Comparison of ENCODE assay signal across 9 cellular contexts in the genomic region with DNA sequence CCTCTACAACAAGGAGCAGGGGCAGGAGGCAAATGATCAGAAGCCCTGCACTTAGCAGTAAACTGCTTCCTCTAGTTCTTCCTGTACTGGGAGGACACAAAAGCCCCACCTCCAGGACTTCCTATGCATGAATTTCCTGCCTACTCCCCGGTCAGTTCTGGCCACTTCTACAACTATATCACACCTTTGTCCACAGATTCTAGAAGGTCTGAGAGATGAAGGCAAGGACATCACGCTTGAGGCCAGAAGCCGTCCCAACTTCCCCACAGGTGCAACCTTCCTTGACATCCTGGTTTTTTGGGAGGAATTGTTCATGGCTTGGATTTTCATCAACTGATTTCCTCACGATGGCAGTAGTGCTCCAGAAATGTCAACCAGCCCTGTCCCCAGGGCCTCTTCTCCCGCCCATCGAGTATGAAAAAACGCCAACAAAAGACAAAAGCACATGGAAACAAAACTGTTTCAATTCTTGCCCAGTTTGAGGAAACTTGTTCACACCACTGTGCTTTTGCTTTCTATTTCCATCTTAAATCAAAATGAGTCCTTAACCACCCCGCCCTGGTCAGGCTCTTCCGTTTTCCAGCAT.
DNase-seq lines count a peak whose midpoint lies in the region; ATAC-seq and TF ChIP-seq lines count a peak whose summit lies in the region.
"Had no signal": no experiment of that assay in that cellular context is flagged by ENCODE, and none has a peak within 500 bp of the region (broad histone marks: within the 10 kb centered on the region; RNA-seq: fewer than 3 reads in every experiment).

No MANE protein-coding gene starts in this region.

- TF ChIP-seq CTCF in GM12875 (IDR thresholded peaks at IDR 0.05; ENCODE audit: borderline replicate concordance, insufficient read depth, low read depth, low read length): peak; percentile 16; the same call in 1 of the 2 replicates
- peak; percentile 41 to 71 (median 49) for TF ChIP-seq CTCF in ascending aorta (IDR thresholded peaks at IDR 0.05)
- peak; percentile 40 to 76 (median 53) for TF ChIP-seq CTCF in right lobe of liver (IDR thresholded peaks at IDR 0.05)

- WGBS in right lobe of liver (ENCODE audit: insufficient coverage, low coverage, low lambda C conversion rate, missing lambda C conversion rate): 12% methylated on average over 9 of the region's 9 CpGs

- H3K27ac ChIP-seq in ascending aorta (peak overlapping the region in 1 of 2 donors; percentile 68), right lobe of liver (peak overlapping the region in 1 of 3 donors; percentile 38)
- H3K27ac ChIP-seq: PC-9 had no signal

- H3K27me3 Mint-ChIP-seq in T-helper 17 cell: no peaks in the 10 kb centered on the region

- DNase-seq in T-helper 17 cell (peak; percentile 17 to 60 (median 36)), ascending aorta (ENCODE audit: low spot score in 2 of 2) (peak; percentile 43 to 91), right lobe of liver (peak in 2 of 3 donors; percentile 50 to 61), NCI-H446 (lab: John Stamatoyannopoulos, UW) (no peak), NCI-H774 (lab: John Stamatoyannopoulos, UW) (no peak)
- DNase-seq in stimulated activated CD8-positive, alpha-beta memory T cell treated with anti-CD3 and anti-CD28 coated beads, Interleukin-7, amount 100 ng/mL, for 4 hours (ENCODE audit: low read depth in 2 of 2): peak; percentile 36 to 54

- H3K9me3 ChIP-seq in T-helper 17 cell (ENCODE audit: control insufficient read depth, low read length, poor library complexity, severe bottlenecking) (no peaks in the 10 kb centered on the region), ascending aorta (no peaks in the 10 kb centered on the region), right lobe of liver (no peaks in the 10 kb centered on the region)

- H3K4me1 ChIP-seq in ascending aorta (no peaks in the 10 kb centered on the region), right lobe of liver (peaks cover 0 to 2% (median 0%) of the 10 kb centered on the region in 4 donors)

- H3K4me1 Mint-ChIP-seq in T-helper 17 cell: peaks cover 14% of the 10 kb centered on the region

- H3K27me3 ChIP-seq in ascending aorta (no peaks in the 10 kb centered on the region), right lobe of liver (no peaks in the 10 kb centered on the region)

- ATAC-seq in HG02884 (IDR thresholded peaks at IDR 0.05; ENCODE audit: unreplicated experiment) (peak; percentile 38), T-helper 17 cell (peak; percentile 35), right lobe of liver (peak; percentile 43 to 85 (median 81))

- no peaks in the 10 kb centered on the region for H3K36me3 Mint-ChIP-seq in T-helper 17 cell (ENCODE audit: low read depth)

- peak overlapping the region; percentile 90 for H3K27ac Mint-ChIP-seq in T-helper 17 cell

- H3K4me3 ChIP-seq in GM12875 (ENCODE audit: low read depth, low read length) (peak overlapping the region; percentile 35), ascending aorta (peak overlapping the region; percentile 34 to 57), right lobe of liver (peak overlapping the region; percentile 22 to 57 (median 50))
- H3K4me3 ChIP-seq: PC-9 had no signal

- H3K36me3 ChIP-seq in ascending aorta (no peaks in the 10 kb centered on the region), right lobe of liver (no peaks in the 10 kb centered on the region)

- intact Hi-C loops in ascending aorta (cut with DNase I): loop anchor here (5.0 to 10.0 kb wide), 2 partner anchors 54 to 112 kb away; no protein-coding TSS in a partner anchor
- intact Hi-C loops in right lobe of liver (cut with DNase I): no loop called here

- peak overlapping the region; percentile 89 for H3K4me3 Mint-ChIP-seq in T-helper 17 cell

- TF ChIP-seq POLR2A in right lobe of liver (IDR thresholded peaks at IDR 0.05): no peak

Comparison
In these comparisons a context has a peak if more than half of its experiments do, and no peak if none do; other contexts are left out.
1. DNase-seq: peak in T-helper 17 cell (3 of 3), ascending aorta (2 of 2), right lobe of liver (2 of 3) and stimulated activated CD8-positive, alpha-beta memory T cell treated with anti-CD3 and anti-CD28 coated beads, Interleukin-7, amount 100 ng/mL, for 4 hours (2 of 2); none in NCI-H446 (0 of 2) and NCI-H774 (single experiment).
2. Peak in every context shown above with its lines, with median percentiles within 50 percentile points of each other: H3K4me3 ChIP-seq, CTCF ChIP-seq and ATAC-seq.